Comparison of ENCODE assay signal across 22 cellular contexts in genomic region chr9:124663046-124663961, GRCh38.
DNase-seq lines count a peak whose midpoint lies in the region; ATAC-seq, FAIRE-seq and TF ChIP-seq lines count a peak whose summit lies in the region.
"Had no signal": no experiment of that assay in that cellular context is flagged by ENCODE, and none has a peak within 500 bp of the region (broad histone marks: within the 10 kb centered on the region; RNA-seq: fewer than 3 reads in every experiment).

No MANE protein-coding gene starts in this region.

- peak overlapping the region; percentile 67 for H3K4me3 Mint-ChIP-seq in HFFc6
- H3K4me3 Mint-ChIP-seq: activated CD4-positive, alpha-beta T cell treated with anti-CD3 and anti-CD28 coated beads, Interleukin-2, amount 10 ng/mL, durations not matched to agents 24 days and 14 days; stimulated activated naive CD8-positive, alpha-beta T cell treated with anti-CD3 and anti-CD28 coated beads, Interleukin-15, Interleukin-2, amounts not matched to agents 100 ng/mL and 50 ng/mL, for 24 hours had no signal

- H3K9me3 Mint-ChIP-seq in HFFc6 = no peaks in the 10 kb centered on the region
- H3K9me3 Mint-ChIP-seq: activated CD4-positive, alpha-beta T cell treated with anti-CD3 and anti-CD28 coated beads, Interleukin-2, amount 10 ng/mL, durations not matched to agents 24 days and 14 days; stimulated activated naive CD8-positive, alpha-beta T cell treated with anti-CD3 and anti-CD28 coated beads, Interleukin-15, Interleukin-2, amounts not matched to agents 100 ng/mL and 50 ng/mL, for 24 hours had no signal

- peak; percentile 29 for FAIRE-seq in RCC 7860 (lab: Jason Lieb, UNC)
- FAIRE-seq: GM19239, TTC549 had no signal

- intact Hi-C loops in left colon (cut with DNase I, micrococcal nuclease) = no loop called here

- no peak for ATAC-seq in left colon
- ATAC-seq: right cardiac atrium, upper lobe of right lung had no signal

- peak overlapping the region; percentile 96 for H3K27ac Mint-ChIP-seq in HFFc6
- H3K27ac Mint-ChIP-seq: activated CD4-positive, alpha-beta T cell treated with anti-CD3 and anti-CD28 coated beads, Interleukin-2, amount 10 ng/mL, durations not matched to agents 24 days and 14 days; stimulated activated naive CD8-positive, alpha-beta T cell treated with anti-CD3 and anti-CD28 coated beads, Interleukin-15, Interleukin-2, amounts not matched to agents 100 ng/mL and 50 ng/mL, for 24 hours had no signal

- peaks cover 29% of the 10 kb centered on the region for H3K36me3 Mint-ChIP-seq in HFFc6 (ENCODE audit: low read depth)

- H3K27me3 Mint-ChIP-seq in HFFc6 (ENCODE audit: insufficient read depth) = peaks cover 4% of the 10 kb centered on the region

- TF ChIP-seq CTCF in HFFc6 (IDR thresholded peaks at IDR 0.05) = no peak

- no peak for DNase-seq in HFFc6
- no peak for DNase-seq in RCC 7860 (ENCODE audit: low spot score)
- DNase-seq in fibroblast of peridontal ligament (ENCODE audit: extremely low read depth) = peak; percentile 72
- peak; percentile 85 for DNase-seq in pulmonary artery endothelial cell (ENCODE audit: low read depth, low spot score)
- DNase-seq in left colon = no peak
- DNase-seq in Kasumi-1 (lab: John Stamatoyannopoulos, UW) = no peak
- no peak for DNase-seq in activated T-cell treated with anti-CD3 and anti-CD28 coated beads for 4 hours
- DNase-seq: activated CD4-positive, alpha-beta T cell treated with anti-CD3 and anti-CD28 coated beads, Interleukin-2, amount 10 ng/mL, durations not matched to agents 24 days and 14 days; activated CD8-positive, alpha-beta memory T cell treated with anti-CD3 and anti-CD28 coated beads, Interleukin-2, amount 50 U/mL, for 48 hours; activated gamma-delta T cell; amygdala; hypothalamus; KG1; kidney glomerular epithelial cell; NCI-H82; nucleus accumbens; right cardiac atrium; SW 1271; upper lobe of right lung had no signal

- H3K4me1 Mint-ChIP-seq in HFFc6 (ENCODE audit: low read depth) = peaks cover 58% of the 10 kb centered on the region

Comparison
In these comparisons a context has a peak if more than half of its experiments do, and no peak if none do; other contexts are left out.
1. DNase-seq: peak in fibroblast of peridontal ligament (single experiment) and pulmonary artery endothelial cell (single experiment); none in HFFc6 (single experiment), RCC 7860 (single experiment), left colon (0 of 2), Kasumi-1 (0 of 2) and activated T-cell treated with anti-CD3 and anti-CD28 coated beads for 4 hours (single experiment).